ENCODE assay signal across 30 cellular contexts in genomic region chr22:36950797-36951590, GRCh38. TPM values are rescaled to one million over a fixed set of nuclear protein-coding genes. Genes with fewer than 3 reads are reported as not detected.
"Had no signal": no experiment of that assay in that cellular context is flagged by ENCODE, and none has a peak within 500 bp of the region (broad histone marks: within the 10 kb centered on the region; RNA-seq: fewer than 3 reads in every experiment).

No MANE protein-coding gene starts in this region.

- H3K4me3 ChIP-seq: adrenal gland, esophagus squamous epithelium, heart right ventricle, left lung, lower lobe of right lung, psoas muscle, sigmoid colon, thoracic aorta, uterus had no signal

- H3K4me1 Mint-ChIP-seq: brain had no signal

- H3K9ac ChIP-seq: parathyroid adenoma had no signal

- H3K9me3 Mint-ChIP-seq: activated naive CD4-positive, alpha-beta T cell treated with anti-CD3 and anti-CD28 coated beads, Interleukin-2, amount 50 U/mL, for 24 hours; type B pancreatic cell had no signal

- H3K9me3 ChIP-seq: adrenal gland, esophagus squamous epithelium, left lung, lower lobe of right lung, psoas muscle, sigmoid colon, thoracic aorta, uterus had no signal

- ATAC-seq: activated CD4-positive, alpha-beta T cell treated with anti-CD3 and anti-CD28 coated beads for 36 hours; activated CD8-positive, alpha-beta T cell treated with anti-CD3 and anti-CD28 coated beads, Interleukin-2, amount 10 ng/mL, durations not matched to agents 7 days and 5 days; heart right ventricle; left lung; lower lobe of right lung; psoas muscle had no signal

- H2AFZ ChIP-seq: parathyroid adenoma had no signal

- H3K36me3 ChIP-seq: adrenal gland, esophagus squamous epithelium, heart right ventricle, left lung, lower lobe of right lung, sigmoid colon, thoracic aorta, uterus had no signal

- FAIRE-seq: small intestine had no signal

- H3K4me1 ChIP-seq: adrenal gland, esophagus squamous epithelium, left lung, lower lobe of right lung, parathyroid adenoma, psoas muscle had no signal

- H3K79me2 ChIP-seq: parathyroid adenoma had no signal

- H3K36me3 Mint-ChIP-seq: activated naive CD4-positive, alpha-beta T cell treated with anti-CD3 and anti-CD28 coated beads, Interleukin-2, amount 50 U/mL, for 24 hours; brain; type B pancreatic cell had no signal

- H3K27ac ChIP-seq: adrenal gland, epithelial cell of prostate, esophagus squamous epithelium, heart right ventricle, left lung, lower lobe of right lung, parathyroid adenoma, psoas muscle, sigmoid colon, thoracic aorta, uterus had no signal

- DNase-seq: activated CD4-positive, alpha-beta T cell treated with anti-CD3 and anti-CD28 coated beads for 36 hours; activated CD4-positive, CD25-positive, alpha-beta regulatory T cell; activated CD8-positive, alpha-beta T cell treated with anti-CD3 and anti-CD28 coated beads, Interleukin-2, amount 10 ng/mL, durations not matched to agents 7 days and 5 days; activated gamma-delta T cell; aorta; caudate nucleus; esophagus squamous epithelium; foreskin melanocyte; heart right ventricle; kidney glomerular epithelial cell; left lung; lower lobe of right lung; mesenchymal stem cell; occipital lobe; psoas muscle; sigmoid colon; small intestine; stimulated activated CD4-positive, alpha-beta T cell treated with anti-CD3 and anti-CD28 coated beads, Interleukin-4, amount 100 ng/mL, for 24 hours; stimulated activated naive CD4-positive, alpha-beta T cell; uterus had no signal

- H3K4me3 Mint-ChIP-seq: activated CD4-positive, alpha-beta T cell treated with anti-CD3 and anti-CD28 coated beads for 36 hours; activated CD8-positive, alpha-beta T cell treated with anti-CD3 and anti-CD28 coated beads, Interleukin-2, amount 10 ng/mL, durations not matched to agents 7 days and 5 days; activated naive CD4-positive, alpha-beta T cell treated with anti-CD3 and anti-CD28 coated beads, Interleukin-2, amount 50 U/mL, for 24 hours; activated T-helper 1 cell treated with anti-CD3 and anti-CD28 coated beads, Interleukin-12 subunit alpha, Interleukin-12 subunit beta, Interleukin-2, Interleukin-4 antibody, amounts not matched to agents 30 ng/mL and 10 ng/mL and 1 ng/mL, durations not matched to agents 14 hours and 24 hours and 36 hours; brain; nephron; type B pancreatic cell had no signal

- H3K27me3 ChIP-seq: sigmoid colon, uterus had no signal

- H3K27ac Mint-ChIP-seq: activated CD4-positive, alpha-beta T cell treated with anti-CD3 and anti-CD28 coated beads for 36 hours; activated naive CD4-positive, alpha-beta T cell treated with anti-CD3 and anti-CD28 coated beads, Interleukin-2, amount 50 U/mL, for 24 hours; activated T-helper 1 cell treated with anti-CD3 and anti-CD28 coated beads, Interleukin-12 subunit alpha, Interleukin-12 subunit beta, Interleukin-2, Interleukin-4 antibody, amounts not matched to agents 30 ng/mL and 10 ng/mL and 1 ng/mL, durations not matched to agents 14 hours and 24 hours and 36 hours; nephron; type B pancreatic cell had no signal

RNA-seq across cellular contexts. Expression of gene CSF2RB, which starts 37.6 kb away (rescaled TPM):
- total RNA-seq: myocyte had no signal
